Comparison of ENCODE assay signal across 1 cellular context in genomic region chr19:48444933-48445194, GRCh38.
A peak's percentile ranks its signal among the peaks of the same experiment; 100 is the strongest.
TF ChIP-seq lines count a peak whose summit lies in the region.

No MANE protein-coding gene starts in this region.

TF ChIP-seq in K562, 482 proteins besides CTCF, POLR2A, EP300 and RAD21:
- peak; percentile 84; the same call in 1 of the 2 replicates for TF ChIP-seq NR1H2 (CRISPR knock-in tag; IDR thresholded peaks at IDR 0.05)
- TF ChIP-seq HIVEP1 (CRISPR knock-in tag; IDR thresholded peaks at IDR 0.05), result no peak
- TF ChIP-seq PHB (CRISPR knock-in tag; IDR thresholded peaks at IDR 0.05), result no peak
- no peak; the same call in 1 of the 2 replicates for TF ChIP-seq SUPT5H (IDR thresholded peaks at IDR 0.05)
- no peak for TF ChIP-seq GABPA (tag; conservative IDR thresholded peaks at IDR 0.05; ENCODE audit: low read depth)
- TF ChIP-seq HEY1 (CRISPR knock-in tag; IDR thresholded peaks at IDR 0.05; ENCODE audit: borderline replicate concordance), result no peak
- no peak for TF ChIP-seq FOXA3 (CRISPR knock-in tag; conservative IDR thresholded peaks at IDR 0.05 in 1 of 2, IDR thresholded peaks at IDR 0.05 in 1 of 2)
- TF ChIP-seq MEF2A (IDR thresholded peaks at IDR 0.05; ENCODE audit: control insufficient read depth, low read depth, low read length), result no peak
- TF ChIP-seq, protein P1, sequence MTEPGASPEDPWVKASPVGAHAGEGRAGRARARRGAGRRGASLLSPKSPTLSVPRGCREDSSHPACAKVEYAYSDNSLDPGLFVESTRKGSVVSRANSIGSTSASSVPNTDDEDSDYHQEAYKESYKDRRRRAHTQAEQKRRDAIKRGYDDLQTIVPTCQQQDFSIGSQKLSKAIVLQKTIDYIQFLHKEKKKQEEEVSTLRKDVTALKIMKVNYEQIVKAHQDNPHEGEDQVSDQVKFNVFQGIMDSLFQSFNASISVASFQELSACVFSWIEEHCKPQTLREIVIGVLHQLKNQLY (CRISPR knock-in tag; conservative IDR thresholded peaks at IDR 0.05), result no peak
- no peak for TF ChIP-seq TRIM24 (IDR thresholded peaks at IDR 0.05)
- TF ChIP-seq ARID2 (IDR thresholded peaks at IDR 0.05), result peak; percentile 6; the same call in 1 of the 2 replicates
- TF ChIP-seq SMARCA5 (IDR thresholded peaks at IDR 0.05), result 0 out of 2 replicates have a peak, but pooled peaks have one; percentile 27
- no peak for TF ChIP-seq ZBED1 (IDR thresholded peaks at IDR 0.05)
- 0 out of 2 replicates have a peak, but pooled peaks have one; percentile 40 for TF ChIP-seq CAMTA2 (CRISPR knock-in tag; conservative IDR thresholded peaks at IDR 0.05)
- TF ChIP-seq ZNF217 (CRISPR knock-in tag; IDR thresholded peaks at IDR 0.05), result no peak
- TF ChIP-seq ZNF395 (CRISPR knock-in tag; IDR thresholded peaks at IDR 0.05), result no peak
- no peak for TF ChIP-seq GABPB1 (CRISPR knock-in tag; IDR thresholded peaks at IDR 0.05)
- no peak for TF ChIP-seq LCOR (CRISPR knock-in tag; IDR thresholded peaks at IDR 0.05)
- TF ChIP-seq NR4A1 (CRISPR knock-in tag; IDR thresholded peaks at IDR 0.05), result no peak
- no peak for TF ChIP-seq NR4A1 (tag; IDR thresholded peaks at IDR 0.05)
